ENCODE assay signal across 2 cellular contexts in genomic region chr5:76422175-76422574, GRCh38.
TF ChIP-seq lines count a peak whose summit lies in the region.

No MANE protein-coding gene starts in this region.

TF ChIP-seq in GM23338, 12 proteins besides CTCF, POLR2A, EP300 and RAD21 (continued from another document):
- no peak for TF ChIP-seq ETS1 (IDR thresholded peaks at IDR 0.05)
- TF ChIP-seq EZH2 (IDR thresholded peaks at IDR 0.05; ENCODE audit: low read depth, unreplicated experiment): no peak
- no peak for TF ChIP-seq ZNF462 (CRISPR knock-in tag; IDR thresholded peaks at IDR 0.05)
- TF ChIP-seq REST (IDR thresholded peaks at IDR 0.05; ENCODE audit: unreplicated experiment): no peak
- TF ChIP-seq EZH2phosphoT487 (IDR thresholded peaks at IDR 0.05; ENCODE audit: unreplicated experiment): no peak
- no peak for TF ChIP-seq STAT1 (IDR thresholded peaks at IDR 0.05; ENCODE audit: unreplicated experiment)
- TF ChIP-seq NANOG (IDR thresholded peaks at IDR 0.05; ENCODE audit: borderline replicate concordance): no peak
- TF ChIP-seq POLR2AphosphoS5 (IDR thresholded peaks at IDR 0.05; ENCODE audit: low read depth): no peak
- TF ChIP-seq ZNF331 (CRISPR knock-in tag; IDR thresholded peaks at IDR 0.05; ENCODE audit: low read depth): no peak

TF ChIP-seq in liver, 16 proteins besides CTCF, POLR2A, EP300 and RAD21:
- TF ChIP-seq REST (IDR thresholded peaks at IDR 0.05) (no peak), TAF1 (conservative IDR thresholded peaks at IDR 0.05) (no peak), FOXA2 (IDR thresholded peaks at IDR 0.05) (no peak), SP1 (IDR thresholded peaks at IDR 0.05) (peak; percentile 73), ATF3 (IDR thresholded peaks at IDR 0.05) (peak; percentile 46), YY1 (IDR thresholded peaks at IDR 0.05) (no peak), NR2F2 (IDR thresholded peaks at IDR 0.05) (no peak), RXRA (IDR thresholded peaks at IDR 0.05) (peak; percentile 69 to 82), HNF4A (conservative IDR thresholded peaks at IDR 0.05) (peak; percentile 86 to 93), JUND (IDR thresholded peaks at IDR 0.05) (peak; percentile 64 to 86), HNF4G (IDR thresholded peaks at IDR 0.05) (peak; percentile 74), MAX (IDR thresholded peaks at IDR 0.05) (peak; percentile 42), FOXA1 (IDR thresholded peaks at IDR 0.05) (no peak), GABPA (IDR thresholded peaks at IDR 0.05 in 1 of 2, conservative IDR thresholded peaks at IDR 0.05 in 1 of 2) (no peak), EGR1 (IDR thresholded peaks at IDR 0.05; ENCODE audit: low read depth in 2 of 2) (peak in 1 of 2 donors; percentile 61), ZBTB33 (IDR thresholded peaks at IDR 0.05) (peak; percentile 29)
TF ChIP-seq in liver: peak in this region for 9.
